Comparison of ENCODE assay signal across 23 cellular contexts in genomic region chr1:109379907-109380306, GRCh38. TPM values are rescaled to one million over a fixed set of nuclear protein-coding genes. Genes with fewer than 3 reads are reported as not detected.
DNase-seq lines count a peak whose midpoint lies in the region; ATAC-seq and TF ChIP-seq lines count a peak whose summit lies in the region.
"Had no signal": no experiment of that assay in that cellular context is flagged by ENCODE, and none has a peak within 500 bp of the region (broad histone marks: within the 10 kb centered on the region; RNA-seq: fewer than 3 reads in every experiment).

No MANE protein-coding gene starts in this region.

- no peak for TF ChIP-seq RAD21 in IMR-90 (IDR thresholded peaks at IDR 0.05; ENCODE audit: low read length)

- peak overlapping the region; percentile 70; the same call in 1 of the 2 replicates for H2AK5ac ChIP-seq in IMR-90 (ENCODE audit: low read depth, low read length)

- H3K27me3 Mint-ChIP-seq in WTC11 (ENCODE audit: low read depth): no peaks in the 10 kb centered on the region

- H3K14ac ChIP-seq in IMR-90 (replicated peaks; ENCODE audit: low read depth, low read length): peak overlapping the region; percentile 72

- no peaks in the 10 kb centered on the region for H4K20me1 ChIP-seq in IMR-90 (ENCODE audit: insufficient read depth, low read length)

- BruUV-seq in IMR-90 (replicated peaks; lab: Mats Ljungman, UMichigan): no TSS peak

- DNase-seq in IMR-90 (no peak), WTC11 (ENCODE audit: low spot score) (no peak), gastrocnemius medialis (no peak), NCI-H226 (no peak), midbrain (lab: John Stamatoyannopoulos, UW) (no peak), SIG-M5 treated with dmso at 0.1 percent for 504 hours (lab: John Stamatoyannopoulos, UW; ENCODE audit: unreplicated experiment) (no peak)
- DNase-seq: Caco-2; CD8-positive, alpha-beta T cell; GOT3; KBM-7; MV-4-11; NCI-H1105; NCI-H1436 treated with DMSO at 0.1 percent for 48 hours; NCI-H1930; NCI-H2107; NCI-H524 treated with DMSO at 0.1 percent for 48 hours; NCI-H774; PC-9; Right ventricle myocardium superior had no signal

- H3K23ac ChIP-seq in IMR-90 (ENCODE audit: low read depth, low read length): no peak overlapping the region

- H2BK15ac ChIP-seq in IMR-90 (ENCODE audit: low read depth, low read length): no peak overlapping the region; the same call in 2 of the 3 replicates

- H2BK5ac ChIP-seq in IMR-90 (ENCODE audit: low read depth, low read length, poor library complexity, severe bottlenecking): peak overlapping the region; percentile 32

- no peak overlapping the region for H3K9ac ChIP-seq in IMR-90 (ENCODE audit: low read depth, low read length)

- CTCF ChIA-PET in IMR-90 (lab: Yijun Ruan, JAX) (interaction anchor here (0.8 to 1.0 kb wide), 2 partner anchors 8 to 11 kb away, joined by 3 to 7 read pairs; no protein-coding TSS in a partner anchor), WTC11 (lab: Charles Lee) (interaction anchor here (1.0 to 1.4 kb wide), 4 partner anchors 18 to 153 kb away, joined by 3 to 5 read pairs (median 4); partner anchors contain the start of gene SORT1)

- intact Hi-C loops in IMR-90 (cut with micrococcal nuclease) (no loop called here), gastrocnemius medialis (cut with DNase I; ENCODE audit: low total_unique reads) (no loop called here)

- TF ChIP-seq CTCF in IMR-90 (conservative IDR thresholded peaks at IDR 0.05; ENCODE audit: low read depth, low read length): no peak
- no peak for TF ChIP-seq CTCF in WTC11 (IDR thresholded peaks at IDR 0.05)
- TF ChIP-seq CTCF in gastroesophageal sphincter (IDR thresholded peaks at IDR 0.05): no peak
- TF ChIP-seq CTCF in gastrocnemius medialis (IDR thresholded peaks at IDR 0.05 in 4 of 5, conservative IDR thresholded peaks at IDR 0.05 in 1 of 5): no peak

- peak overlapping the region; percentile 13; the same call in 1 of the 2 replicates for H3K4ac ChIP-seq in IMR-90 (ENCODE audit: low read depth, low read length)

- POLR2A ChIA-PET in IMR-90 (lab: Charles Lee; ENCODE audit: unreplicated experiment): interaction anchor here (0.6 to 1.2 kb wide), 2 partner anchors 9 to 477 kb away, joined by 3 to 4 read pairs; no protein-coding TSS in a partner anchor
- POLR2A ChIA-PET in WTC11 (lab: Charles Lee): no interaction called here

- no peak overlapping the region for H2AFZ ChIP-seq in IMR-90 (replicated peaks; ENCODE audit: low read length, poor library complexity)
- H2AFZ ChIP-seq: PC-9 had no signal

- H3K27me3 ChIP-seq in IMR-90 (ENCODE audit: control insufficient read depth, insufficient read depth, low read length) (no peaks in the 10 kb centered on the region), gastroesophageal sphincter (no peaks in the 10 kb centered on the region), gastrocnemius medialis (no peaks in the 10 kb centered on the region)

- H2BK20ac ChIP-seq in IMR-90 (ENCODE audit: low read depth, low read length): no peak overlapping the region

- peak overlapping the region in 1 of 2 experiments; percentile 60; a peak in 2 of 4 replicates for H4K8ac ChIP-seq in IMR-90 (ENCODE audit: low read depth in 2 of 2, low read length in 2 of 2)

- H3K4me2 ChIP-seq in IMR-90 (ENCODE audit: low read depth, low read length): no peak overlapping the region
- H3K4me2 ChIP-seq: PC-9 had no signal

- ATAC-seq in IMR-90 (ENCODE audit: low read depth) (no peak), WTC11 (no peak), gastroesophageal sphincter (no peak), gastrocnemius medialis (no peak), SK-N-SH treated with all-trans-retinoic acid at 6 μM for 48 hours (no peak)
- ATAC-seq: CD8-positive, alpha-beta T cell had no signal

- no peaks in the 10 kb centered on the region for H3K36me3 ChIP-seq in IMR-90 (ENCODE audit: control insufficient read depth, insufficient read depth, low read length)
- no peaks in the 10 kb centered on the region for H3K36me3 ChIP-seq in gastroesophageal sphincter
- H3K36me3 ChIP-seq in gastrocnemius medialis: no peaks in the 10 kb centered on the region
- H3K36me3 ChIP-seq: HAP-1 had no signal

- H4K5ac ChIP-seq in IMR-90 (ENCODE audit: low read depth, low read length): 0 out of 2 replicates have a peak overlapping the region, but pooled peaks have one; percentile 3

- peaks cover 17% of the 10 kb centered on the region for H3K9me1 ChIP-seq in IMR-90 (ENCODE audit: insufficient read depth, low read length)

- peaks cover 7% of the 10 kb centered on the region for H3K36me3 Mint-ChIP-seq in WTC11
- H3K36me3 Mint-ChIP-seq: CD8-positive, alpha-beta T cell had no signal

- no peak overlapping the region for H3K27ac ChIP-seq in IMR-90 (ENCODE audit: insufficient read depth, low read length)
- peak overlapping the region in 3 of 4 donors; percentile 13 to 91 (median 35) for H3K27ac ChIP-seq in gastroesophageal sphincter
- peak overlapping the region; percentile 83 to 97 (median 90) for H3K27ac ChIP-seq in gastrocnemius medialis
- H3K27ac ChIP-seq: C4-2B, PC-9 had no signal

- peaks cover 2% of the 10 kb centered on the region; the same call in 1 of the 2 replicates for H3K9me3 ChIP-seq in IMR-90 (ENCODE audit: control insufficient read depth, insufficient read depth, low read length)
- no peaks in the 10 kb centered on the region for H3K9me3 ChIP-seq in gastroesophageal sphincter
- H3K9me3 ChIP-seq in gastrocnemius medialis: no peaks in the 10 kb centered on the region
- H3K9me3 ChIP-seq: Caco-2, HAP-1 had no signal

- no peak overlapping the region for H2AK9ac ChIP-seq in IMR-90 (replicated peaks; ENCODE audit: low read depth, low read length, poor library complexity)

- no peak overlapping the region for H3K4me3 Mint-ChIP-seq in WTC11
- H3K4me3 Mint-ChIP-seq: CD8-positive, alpha-beta T cell had no signal

- in situ Hi-C loops in IMR-90 (cut with MboI; ENCODE audit: low sequenced_read_pairs) (no loop called here), gastrocnemius medialis (cut with MboI; ENCODE audit: low sequenced_read_pairs in 4 of 4) (no loop called here)

- H3K79me1 ChIP-seq in IMR-90 (ENCODE audit: low read depth in 1 of 2, low read length in 2 of 2): peaks cover 40 to 75% of the 10 kb centered on the region in 2 experiments

- no peak overlapping the region for H4K91ac ChIP-seq in IMR-90 (ENCODE audit: insufficient read depth, low read depth, low read length)

- H3K27ac Mint-ChIP-seq in WTC11: no peak overlapping the region
- H3K27ac Mint-ChIP-seq: CD8-positive, alpha-beta T cell had no signal

- no peak overlapping the region for H2BK120ac ChIP-seq in IMR-90 (ENCODE audit: low read depth, low read length)

- H3K56ac ChIP-seq in IMR-90 (ENCODE audit: extremely low read depth, insufficient read depth, low read length): no peak overlapping the region

- TF ChIP-seq POLR2A in IMR-90 (IDR thresholded peaks at IDR 0.05; ENCODE audit: low read depth, low read length): no peak
- TF ChIP-seq POLR2A in gastroesophageal sphincter (IDR thresholded peaks at IDR 0.05): no peak
- no peak for TF ChIP-seq POLR2A in gastrocnemius medialis (IDR thresholded peaks at IDR 0.05)

- H3K18ac ChIP-seq in IMR-90 (ENCODE audit: low read depth, low read length): no peak overlapping the region

- H3K4me3 ChIP-seq in IMR-90 (ENCODE audit: insufficient read depth, low read depth, low read length): no peak overlapping the region
- no peak overlapping the region for H3K4me3 ChIP-seq in gastroesophageal sphincter
- no peak overlapping the region for H3K4me3 ChIP-seq in gastrocnemius medialis
- H3K4me3 ChIP-seq: HAP-1, PC-9 had no signal

- dilution Hi-C loops in IMR-90 (cut with HindIII; ENCODE audit: low sequenced_read_pairs, unreplicated experiment): no loop called here

- H3K4me1 Mint-ChIP-seq in WTC11: peaks cover 35% of the 10 kb centered on the region

- H3K4me1 ChIP-seq in IMR-90 (ENCODE audit: control insufficient read depth, insufficient read depth, low read length) (peaks cover 12% of the 10 kb centered on the region; the same call in 1 of the 2 replicates), gastroesophageal sphincter (peaks cover 0 to 88% (median 24%) of the 10 kb centered on the region in 3 donors), gastrocnemius medialis (peaks cover 70 to 74% of the 10 kb centered on the region in 2 donors)

- no peak for TF ChIP-seq EP300 in gastroesophageal sphincter (IDR thresholded peaks at IDR 0.05)

- H3K9me3 Mint-ChIP-seq in WTC11: peaks cover 7% of the 10 kb centered on the region
- H3K9me3 Mint-ChIP-seq: CD8-positive, alpha-beta T cell had no signal

- no CpG with 5 or more reads among the region's 3 CpGs for WGBS in IMR-90 (ENCODE audit: extremely low coverage in 2 of 2, insufficient read length in 1 of 2), 2 experiments
- 94 to 100% methylated on average over 2 to 3 of the region's 3 CpGs for WGBS in gastroesophageal sphincter (ENCODE audit: low coverage in 1 of 2), 2 donors

TF ChIP-seq in IMR-90, 13 proteins besides CTCF, POLR2A, EP300 and RAD21 (continues in another document):
- TF ChIP-seq MAZ (IDR thresholded peaks at IDR 0.05; ENCODE audit: borderline replicate concordance, low read depth, low read length) (no peak), MAFK (IDR thresholded peaks at IDR 0.05; ENCODE audit: low read depth, low read length) (no peak), NFE2L2 (IDR thresholded peaks at IDR 0.05; ENCODE audit: low read depth, low read length) (no peak)

TF ChIP-seq in WTC11, 78 proteins besides CTCF, POLR2A, EP300 and RAD21 (continues in another document):
- 0 out of 2 replicates have a peak, but pooled peaks have one; percentile 58 for TF ChIP-seq ZNF121 (CRISPR knock-in tag; IDR thresholded peaks at IDR 0.05)

TF ChIP-seq in SK-N-SH treated with all-trans-retinoic acid at 6 μM for 48 hours, 23 proteins besides CTCF, POLR2A, EP300 and RAD21 (continues in another document):
- TF ChIP-seq ZNF565 (CRISPR knock-in tag; conservative IDR thresholded peaks at IDR 0.05; ENCODE audit: low read depth) (no peak), PPARA (CRISPR knock-in tag; IDR thresholded peaks at IDR 0.05; ENCODE audit: borderline replicate concordance) (no peak), ESRRG (CRISPR knock-in tag; IDR thresholded peaks at IDR 0.05) (no peak), ZFP30 (CRISPR knock-in tag; IDR thresholded peaks at IDR 0.05) (no peak)

RNA-seq across cellular contexts. Expression of gene SORT1, which starts 17.8 kb away (rescaled TPM):
- total RNA-seq in IMR-90 (2012; rRNA removed) (16.7 and 18.9 TPM in 2 replicates), WTC11 (2021) (50.2 to 60.8 TPM (median 55.9 TPM) in 3 replicates), gastroesophageal sphincter (100 to 1,000 TPM in 2 of 4 donors, 10 to 100 TPM in 2; 66.6 to 142 (median 105) TPM), gastrocnemius medialis (100 to 1,000 TPM in 3 of 4 donors, 10 to 100 TPM in 1; 93.7 to 226 (median 190) TPM)
- 13.7 and 15.8 TPM in 2 replicates for polyA plus RNA-seq in IMR-90 (2012; rRNA removed)
- polyA plus RNA-seq in IMR-90 (2012; cell fraction: cytosol; rRNA removed): 6.4 and 8.4 TPM in 2 replicates
- 4.3 and 13.9 TPM in 2 replicates for polyA plus RNA-seq in IMR-90 (2012; cell fraction: nucleus; rRNA removed; ENCODE audit: low replicate concordance)

RNA-seq across cellular contexts. Expression of gene PSMA5, which starts 46.3 kb away (rescaled TPM):
- total RNA-seq in IMR-90 (2012; rRNA removed) (75.5 and 83.9 TPM in 2 replicates), WTC11 (2021) (115 to 150 TPM (median 119 TPM) in 3 replicates), gastroesophageal sphincter (10 to 100 TPM; 28.2 to 61.5 (median 30.4) TPM), gastrocnemius medialis (10 to 100 TPM; 63.5 to 82.5 (median 78.2) TPM)
- polyA plus RNA-seq in IMR-90 (2012; rRNA removed): 107 TPM in 2 replicates
- 39.5 and 60.3 TPM in 2 replicates for polyA plus RNA-seq in IMR-90 (2012; cell fraction: cytosol; rRNA removed)
- 11.0 and 46.7 TPM in 2 replicates for polyA plus RNA-seq in IMR-90 (2012; cell fraction: nucleus; rRNA removed; ENCODE audit: low replicate concordance)
